21 cellular contexts compared by ENCODE assay signal in the genomic region with DNA sequence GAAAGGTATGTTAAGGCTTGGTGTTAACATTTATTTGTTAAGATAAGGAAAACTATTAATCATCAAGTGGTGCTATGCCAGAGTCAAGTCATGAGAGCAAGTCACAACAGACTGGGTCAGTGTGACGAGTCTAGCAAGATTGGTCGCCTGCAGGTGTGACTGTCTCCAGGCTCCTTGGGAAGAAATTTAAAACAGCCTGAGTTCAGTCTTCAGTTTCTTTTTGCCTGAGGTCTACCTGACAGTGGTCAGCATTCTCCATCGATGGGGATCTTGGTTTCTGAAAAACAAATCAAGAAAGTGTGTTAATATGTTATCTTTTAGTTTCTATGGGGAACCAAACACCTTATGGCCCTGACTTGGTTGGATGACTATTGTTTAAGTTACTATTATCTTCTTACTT. TPM values are rescaled to one million over a fixed set of nuclear protein-coding genes. Genes with fewer than 3 reads are reported as not detected.
DNase-seq lines count a peak whose midpoint lies in the region; ATAC-seq and TF ChIP-seq lines count a peak whose summit lies in the region.
"Had no signal": no experiment of that assay in that cellular context is flagged by ENCODE, and none has a peak within 500 bp of the region (broad histone marks: within the 10 kb centered on the region; RNA-seq: fewer than 3 reads in every experiment).

No MANE protein-coding gene starts in this region.

- H3K9me3 Mint-ChIP-seq in endodermal cell, result no peaks in the 10 kb centered on the region
- H3K9me3 Mint-ChIP-seq: activated T-cell treated with anti-CD3 and anti-CD28 coated beads, Interleukin-2, amount 50 U/mL, for 24 hours; stimulated activated naive CD8-positive, alpha-beta T cell treated with anti-CD3 and anti-CD28 coated beads, Interleukin-15, amount 100 ng/mL, for 72 hours had no signal

- no peak overlapping the region for H3K27ac ChIP-seq in endodermal cell (ENCODE audit: low read depth, low read length)
- H3K27ac ChIP-seq: prostate gland had no signal

- H3K27ac Mint-ChIP-seq in endodermal cell, result no peak overlapping the region
- H3K27ac Mint-ChIP-seq: activated T-cell treated with anti-CD3 and anti-CD28 coated beads, Interleukin-2, amount 50 U/mL, for 24 hours; naive thymus-derived CD4-positive, alpha-beta T cell; stimulated activated naive CD8-positive, alpha-beta T cell treated with anti-CD3 and anti-CD28 coated beads, Interleukin-15, amount 100 ng/mL, for 72 hours had no signal

- TF ChIP-seq CTCF in endodermal cell (conservative IDR thresholded peaks at IDR 0.05), result no peak

- no peaks in the 10 kb centered on the region for H3K36me3 Mint-ChIP-seq in endodermal cell (ENCODE audit: low read depth)
- H3K36me3 Mint-ChIP-seq: naive thymus-derived CD4-positive, alpha-beta T cell had no signal

- H3K27me3 Mint-ChIP-seq in endodermal cell (ENCODE audit: insufficient read depth), result no peaks in the 10 kb centered on the region

- no peaks in the 10 kb centered on the region for H3K36me3 ChIP-seq in endodermal cell (ENCODE audit: control insufficient read depth, insufficient read depth, low read length)
- H3K36me3 ChIP-seq: prostate gland had no signal

- 91 to 92% methylated on average over 3 of the region's 3 CpGs for WGBS in endodermal cell (ENCODE audit: insufficient coverage in 1 of 2, insufficient read length in 1 of 2), 2 experiments

- no peak overlapping the region for H3K4me3 Mint-ChIP-seq in endodermal cell
- H3K4me3 Mint-ChIP-seq: activated T-cell treated with anti-CD3 and anti-CD28 coated beads, Interleukin-2, amount 50 U/mL, for 24 hours; naive thymus-derived CD4-positive, alpha-beta T cell; stimulated activated naive CD8-positive, alpha-beta T cell treated with anti-CD3 and anti-CD28 coated beads, Interleukin-15, amount 100 ng/mL, for 72 hours had no signal

- peak; percentile 92 for ATAC-seq in GM18870 (IDR thresholded peaks at IDR 0.05; ENCODE audit: unreplicated experiment)
- peak; percentile 94 for ATAC-seq in GM21619 (IDR thresholded peaks at IDR 0.05; ENCODE audit: unreplicated experiment)
- ATAC-seq in HG03095 (IDR thresholded peaks at IDR 0.05; ENCODE audit: unreplicated experiment), result peak; percentile 85
- ATAC-seq in GM19328 (IDR thresholded peaks at IDR 0.05; ENCODE audit: unreplicated experiment), result no peak
- ATAC-seq: naive thymus-derived CD4-positive, alpha-beta T cell; stimulated activated naive CD8-positive, alpha-beta T cell treated with anti-CD3 and anti-CD28 coated beads, Interleukin-15, amount 100 ng/mL, for 72 hours had no signal

- H3K9me3 ChIP-seq in endodermal cell (ENCODE audit: control insufficient read depth, low read length), result peaks cover 10% of the 10 kb centered on the region
- H3K9me3 ChIP-seq: prostate gland had no signal

- H3K9ac ChIP-seq in endodermal cell (ENCODE audit: extremely low read depth, low read length, poor library complexity, severe bottlenecking), result no peak overlapping the region

- peak overlapping the region; percentile 0 for H3K4me3 ChIP-seq in endodermal cell (ENCODE audit: low read length)
- H3K4me3 ChIP-seq: prostate gland had no signal

- H3K27me3 ChIP-seq in endodermal cell (ENCODE audit: control insufficient read depth, insufficient read depth, low read length, poor library complexity, severe bottlenecking), result no peaks in the 10 kb centered on the region

- H3K4me1 ChIP-seq in endodermal cell (ENCODE audit: control insufficient read depth, insufficient read depth, low read length), result no peaks in the 10 kb centered on the region
- H3K4me1 ChIP-seq: prostate gland had no signal

- H3K4me1 Mint-ChIP-seq in endodermal cell, result peaks cover 5% of the 10 kb centered on the region
- H3K4me1 Mint-ChIP-seq: naive thymus-derived CD4-positive, alpha-beta T cell; stimulated activated naive CD8-positive, alpha-beta T cell treated with anti-CD3 and anti-CD28 coated beads, Interleukin-15, amount 100 ng/mL, for 72 hours had no signal

- no peak for DNase-seq in endodermal cell
- DNase-seq in MV-4-11 (lab: John Stamatoyannopoulos, UW), result no peak
- DNase-seq in T-helper 2 cell, result no peak
- DNase-seq in activated effector memory CD4-positive, alpha-beta T cell treated with Interleukin-2 at 50 U/mL for 16 hours, result no peak
- DNase-seq: activated CD4-positive, alpha-beta T cell treated with anti-CD3 and anti-CD28 coated beads, Interleukin-2, amount 50 U/mL, for 1 hour; activated T-cell treated with anti-CD3 and anti-CD28 coated beads, Interleukin-2, amount 50 U/mL, for 24 hours; effector CD4-positive, alpha-beta T cell; GDM1; GOT3; KG1; naive thymus-derived CD4-positive, alpha-beta T cell; NCI-H1417 treated with DMSO at 0.1 percent for 48 hours; NCI-H2227 treated with DMSO at 0.1 percent for 48 hours; SHP77 treated with DMSO at 0.1 percent for 48 hours; stimulated activated naive CD8-positive, alpha-beta T cell treated with anti-CD3 and anti-CD28 coated beads, Interleukin-15, amount 100 ng/mL, for 72 hours; T-helper 9 cell had no signal

RNA-seq across cellular contexts. Expression of gene CETN3, which starts 56.3 kb away (rescaled TPM):
- total RNA-seq in endodermal cell, result 10 to 100 TPM; 50.7 to 65.1 TPM
- 59.4 TPM for polyA plus RNA-seq in endodermal cell (2013, experiment 1 of 2)
- 61.6 TPM for polyA plus RNA-seq in endodermal cell (2013, experiment 2 of 2)
